ENCODE assay signal across 10 cellular contexts in the genomic region with DNA sequence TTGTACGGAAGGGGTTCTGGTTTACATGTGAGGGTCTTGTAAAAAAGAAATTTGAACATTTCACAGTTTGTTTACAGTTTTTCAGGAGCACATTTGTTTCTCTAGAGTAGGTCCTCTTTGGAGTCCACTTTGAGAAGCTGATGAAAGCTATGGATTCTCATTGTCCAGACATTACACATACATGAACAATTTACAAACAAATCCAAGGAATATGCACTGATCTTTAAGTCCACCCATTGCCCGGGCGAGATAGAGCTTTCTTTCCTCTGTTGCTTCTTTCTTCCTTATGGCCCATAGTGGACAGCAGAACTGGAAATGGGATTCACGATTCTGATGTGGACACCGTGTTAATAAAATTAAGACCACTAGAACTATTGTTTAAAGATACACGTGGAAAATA. TPM values are rescaled to one million over a fixed set of nuclear protein-coding genes. Genes with fewer than 3 reads are reported as not detected.
A peak's percentile ranks its signal among the peaks of the same experiment; 100 is the strongest.
DNase-seq lines count a peak whose midpoint lies in the region; ATAC-seq and TF ChIP-seq lines count a peak whose summit lies in the region.
"Had no signal": no experiment of that assay in that cellular context is flagged by ENCODE, and none has a peak within 500 bp of the region (broad histone marks: within the 10 kb centered on the region; RNA-seq: fewer than 3 reads in every experiment).

No MANE protein-coding gene starts in this region.

- H3K27me3 ChIP-seq in BLaER1 treated with 17β-estradiol and CSF1 and Interleukin-3, amounts not matched to agents 10 nM and 100 nM = no peaks in the 10 kb centered on the region
- no peaks in the 10 kb centered on the region for H3K27me3 ChIP-seq in IMR-90 (ENCODE audit: control insufficient read depth, insufficient read depth, low read length)

- H3K27ac Mint-ChIP-seq in nephron progenitor cell = no peak overlapping the region

- peak overlapping the region; percentile 77 to 98 (median 91) for H3K4me2 ChIP-seq in BLaER1 treated with 17β-estradiol and CSF1 and Interleukin-3, amounts not matched to agents 10 nM and 100 nM
- H3K4me2 ChIP-seq in IMR-90 (ENCODE audit: low read depth, low read length) = peak overlapping the region; percentile 99

- peak overlapping the region; percentile 78 to 100 (median 95) for H3K4me3 ChIP-seq in BLaER1 treated with 17β-estradiol and CSF1 and Interleukin-3, amounts not matched to agents 10 nM and 100 nM
- peak overlapping the region; percentile 80 for H3K4me3 ChIP-seq in IMR-90 (ENCODE audit: insufficient read depth, low read depth, low read length)
- H3K4me3 ChIP-seq in cardiac fibroblast (replicated peaks in 1 of 2; ENCODE audit: low read depth in 2 of 2, low read length in 2 of 2) = peak overlapping the region; percentile 9 to 47

- no peak for TF ChIP-seq POLR2A in IMR-90 (IDR thresholded peaks at IDR 0.05; ENCODE audit: low read depth, low read length)

- H4K8ac ChIP-seq in IMR-90 (ENCODE audit: low read depth in 2 of 2, low read length in 2 of 2) = no peak overlapping the region

- no peak overlapping the region for H2BK20ac ChIP-seq in IMR-90 (ENCODE audit: low read depth, low read length)

- peak overlapping the region; percentile 3; the same call in 1 of the 2 replicates for H3K14ac ChIP-seq in IMR-90 (replicated peaks; ENCODE audit: low read depth, low read length)

- H2AK5ac ChIP-seq in IMR-90 (ENCODE audit: low read depth, low read length) = no peak overlapping the region

- H3K9me3 ChIP-seq in BLaER1 treated with 17β-estradiol and CSF1 and Interleukin-3, amounts not matched to agents 10 nM and 100 nM (replicated peaks in 1 of 11) = no peaks in the 10 kb centered on the region
- H3K9me3 ChIP-seq in IMR-90 (ENCODE audit: control insufficient read depth, insufficient read depth, low read length) = no peaks in the 10 kb centered on the region

- H2BK120ac ChIP-seq in IMR-90 (ENCODE audit: low read depth, low read length) = no peak overlapping the region

- H3K56ac ChIP-seq in IMR-90 (ENCODE audit: extremely low read depth, insufficient read depth, low read length) = peak overlapping the region; percentile 17; the same call in 1 of the 2 replicates

- H3K4me1 Mint-ChIP-seq in nephron progenitor cell = peaks cover 30% of the 10 kb centered on the region

- H2BK15ac ChIP-seq in IMR-90 (ENCODE audit: low read depth, low read length) = no peak overlapping the region

- H3K36me3 ChIP-seq in BLaER1 treated with 17β-estradiol and CSF1 and Interleukin-3, amounts not matched to agents 10 nM and 100 nM = peaks cover 3 to 46% (median 24%) of the 10 kb centered on the region in 11 experiments; a peak in 19 of 22 replicates
- H3K36me3 ChIP-seq in IMR-90 (ENCODE audit: control insufficient read depth, insufficient read depth, low read length) = no peaks in the 10 kb centered on the region

- peak overlapping the region; percentile 1 for H2BK5ac ChIP-seq in IMR-90 (ENCODE audit: low read depth, low read length, poor library complexity, severe bottlenecking)

- ATAC-seq in IMR-90 (ENCODE audit: low read depth) = no peak

- dilution Hi-C loops in IMR-90 (cut with HindIII; ENCODE audit: low sequenced_read_pairs, unreplicated experiment) = no loop called here

- 17% methylated on average over 1 of the region's 6 CpGs; no CpG with 5 or more reads in 1 of the 2 experiments for WGBS in IMR-90 (ENCODE audit: extremely low coverage in 2 of 2, insufficient read length in 1 of 2), 2 experiments

- peaks cover 15% of the 10 kb centered on the region for H3K9me3 Mint-ChIP-seq in nephron progenitor cell

- peaks cover 11% of the 10 kb centered on the region for H3K9me1 ChIP-seq in IMR-90 (ENCODE audit: insufficient read depth, low read length)

- peak overlapping the region; percentile 92 to 100 (median 96) for H3K9ac ChIP-seq in BLaER1 treated with 17β-estradiol and CSF1 and Interleukin-3, amounts not matched to agents 10 nM and 100 nM
- H3K9ac ChIP-seq in IMR-90 (ENCODE audit: low read depth, low read length) = peak overlapping the region; percentile 62; the same call in 1 of the 2 replicates

- H3K36me3 Mint-ChIP-seq in nephron progenitor cell (ENCODE audit: low read depth) = peaks cover 33% of the 10 kb centered on the region

- no peak overlapping the region for H2AK9ac ChIP-seq in IMR-90 (replicated peaks; ENCODE audit: low read depth, low read length, poor library complexity)

- in situ Hi-C loops in IMR-90 (cut with MboI; ENCODE audit: low sequenced_read_pairs) = no loop called here
- in situ Hi-C loops in GM13977 (cut with MboI; ENCODE audit: low pct_unique_long_range_greater_than_20kb, low sequenced_read_pairs, unreplicated experiment) = no loop called here

- peak overlapping the region; percentile 1; the same call in 1 of the 2 replicates for H3K4ac ChIP-seq in IMR-90 (ENCODE audit: low read depth, low read length)

- no peak overlapping the region for H3K18ac ChIP-seq in IMR-90 (ENCODE audit: low read depth, low read length)

- peak; percentile 52 for DNase-seq in IMR-90
- peak in 1 of 2 donors; percentile 21 for DNase-seq in cardiac fibroblast (ENCODE audit: low read depth in 2 of 2)
- DNase-seq in nephron progenitor cell = no peak
- DNase-seq in SHP77 treated with DMSO at 0.1 percent for 48 hours (lab: John Stamatoyannopoulos, UW) = no peak
- DNase-seq in CD1c-positive myeloid dendritic cell (ENCODE audit: extremely low spot score) = no peak
- no peak for DNase-seq in NCI-H187 (lab: John Stamatoyannopoulos, UW)
- DNase-seq in GM13977 (ENCODE audit: low spot score) = no peak
- DNase-seq: stimulated activated CD4-positive, alpha-beta T cell treated with anti-CD3 and anti-CD28 coated beads, Interleukin-12 subunit alpha, Interleukin-12 subunit beta, amount 100 ng/mL, for 4 hours had no signal

- peaks cover 9% of the 10 kb centered on the region for H3K27me3 Mint-ChIP-seq in nephron progenitor cell (ENCODE audit: low read depth, poor library complexity)

- peaks cover 9 to 54% of the 10 kb centered on the region in 2 experiments; a peak in 3 of 4 replicates for H3K79me1 ChIP-seq in IMR-90 (ENCODE audit: low read depth in 1 of 2, low read length in 2 of 2)

- no peak overlapping the region for H2AFZ ChIP-seq in IMR-90 (replicated peaks; ENCODE audit: low read length, poor library complexity)

- peak overlapping the region; percentile 93 for H3K4me3 Mint-ChIP-seq in nephron progenitor cell

- H3K27ac ChIP-seq in BLaER1 treated with 17β-estradiol and CSF1 and Interleukin-3, amounts not matched to agents 10 nM and 100 nM = peak overlapping the region in 10 of 11 experiments; percentile 8 to 98 (median 78); a peak in 12 of 22 replicates
- peak overlapping the region; percentile 3; the same call in 1 of the 2 replicates for H3K27ac ChIP-seq in IMR-90 (ENCODE audit: insufficient read depth, low read length)

- H4K91ac ChIP-seq in IMR-90 (ENCODE audit: insufficient read depth, low read depth, low read length) = no peak overlapping the region

- intact Hi-C loops in IMR-90 (cut with micrococcal nuclease) = no loop called here

- no peak overlapping the region; the same call in 1 of the 2 replicates for H4K5ac ChIP-seq in IMR-90 (ENCODE audit: low read depth, low read length)

- peaks cover 40 to 54% (median 48%) of the 10 kb centered on the region in 10 experiments for H3K4me1 ChIP-seq in BLaER1 treated with 17β-estradiol and CSF1 and Interleukin-3, amounts not matched to agents 10 nM and 100 nM
- peaks cover 3% of the 10 kb centered on the region for H3K4me1 ChIP-seq in IMR-90 (ENCODE audit: control insufficient read depth, insufficient read depth, low read length)

- POLR2A ChIA-PET in IMR-90 (lab: Charles Lee; ENCODE audit: unreplicated experiment) = no interaction called here

- peak overlapping the region; percentile 15 for H3K23ac ChIP-seq in IMR-90 (ENCODE audit: low read depth, low read length)

- no peak for TF ChIP-seq RAD21 in IMR-90 (IDR thresholded peaks at IDR 0.05; ENCODE audit: low read length)

- TF ChIP-seq CTCF in IMR-90 (conservative IDR thresholded peaks at IDR 0.05; ENCODE audit: low read depth, low read length) = no peak
- no peak for TF ChIP-seq CTCF in cardiac fibroblast (IDR thresholded peaks at IDR 0.05; ENCODE audit: low read depth, low read length)
- no peak for TF ChIP-seq CTCF in nephron progenitor cell (IDR thresholded peaks at IDR 0.05)
- no peak for TF ChIP-seq CTCF in GM13977 (IDR thresholded peaks at IDR 0.05; ENCODE audit: extremely low read depth, insufficient read depth, missing control alignments)

- CTCF ChIA-PET in IMR-90 (lab: Yijun Ruan, JAX) = interaction anchor here (0.9 to 1.2 kb wide), 2 partner anchors 14 to 127 kb away, joined by 3 read pairs; no protein-coding TSS in a partner anchor

- BruUV-seq in IMR-90 (replicated peaks; lab: Mats Ljungman, UMichigan) = no TSS peak

- H4K20me1 ChIP-seq in BLaER1 treated with 17β-estradiol and CSF1 and Interleukin-3, amounts not matched to agents 10 nM and 100 nM = peaks cover 59 to 65% (median 60%) of the 10 kb centered on the region in 11 experiments
- peaks cover 59% of the 10 kb centered on the region for H4K20me1 ChIP-seq in IMR-90 (ENCODE audit: insufficient read depth, low read length)

TF ChIP-seq in IMR-90, 13 proteins besides CTCF, POLR2A, EP300 and RAD21 (continues in another document):
- TF ChIP-seq BHLHE40 (IDR thresholded peaks at IDR 0.05; ENCODE audit: low read depth, low read length) (no peak), RFX5 (IDR thresholded peaks at IDR 0.05; ENCODE audit: low read depth, low read length) (no peak), SMC3 (IDR thresholded peaks at IDR 0.05; ENCODE audit: low read depth, low read length) (no peak), CHD1 (IDR thresholded peaks at IDR 0.05; ENCODE audit: low read depth, low read length) (no peak), RCOR1 (IDR thresholded peaks at IDR 0.05; ENCODE audit: insufficient replicate concordance, low read length) (no peak)

RNA-seq across cellular contexts. Expression of gene DCAF7, which starts 1.9 kb away (rescaled TPM):
- 31.4 and 40.9 TPM in 2 replicates for total RNA-seq in IMR-90 (2012; rRNA removed)
- polyA plus RNA-seq in IMR-90 (2012; rRNA removed) = 52.4 and 52.8 TPM in 2 replicates
- 27.7 and 39.4 TPM in 2 replicates for polyA plus RNA-seq in IMR-90 (2012; cell fraction: cytosol; rRNA removed)
- polyA plus RNA-seq in IMR-90 (2012; cell fraction: nucleus; rRNA removed; ENCODE audit: low replicate concordance) = 31.4 and 38.7 TPM in 2 replicates

RNA-seq across cellular contexts. Expression of gene KCNH6, which starts 29.1 kb away (rescaled TPM):
- total RNA-seq in IMR-90 (2012; rRNA removed) = 0.18 and 0.28 TPM in 2 replicates
- 0.17 and 0.32 TPM in 2 replicates for polyA plus RNA-seq in IMR-90 (2012; rRNA removed)
- polyA plus RNA-seq in IMR-90 (2012; cell fraction: cytosol; rRNA removed) = 0.17 and 0.26 TPM in 2 replicates
- 0.34 and 1.2 TPM in 2 replicates for polyA plus RNA-seq in IMR-90 (2012; cell fraction: nucleus; rRNA removed; ENCODE audit: low replicate concordance)
- total RNA-seq: LHCN-M2 had no signal

RNA-seq across cellular contexts. Expression of gene TACO1, which starts 48.5 kb away (rescaled TPM):
- 6.5 and 9.4 TPM in 2 replicates for total RNA-seq in IMR-90 (2012; rRNA removed)
- polyA plus RNA-seq in IMR-90 (2012; rRNA removed) = 28.8 and 32.8 TPM in 2 replicates
- 14.2 and 15.9 TPM in 2 replicates for polyA plus RNA-seq in IMR-90 (2012; cell fraction: cytosol; rRNA removed)
- polyA plus RNA-seq in IMR-90 (2012; cell fraction: nucleus; rRNA removed; ENCODE audit: low replicate concordance) = 9.9 and 11.3 TPM in 2 replicates

Comparison
In these comparisons a context has a peak if more than half of its experiments do, and no peak if none do; other contexts are left out.
1. H3K4me3 ChIP-seq: peak in every context shown above with its lines; median percentile 95 in BLaER1 treated with 17β-estradiol and CSF1 and Interleukin-3, amounts not matched to agents 10 nM and 100 nM; 80 in IMR-90; 28 in cardiac fibroblast.